In the genomic region with DNA sequence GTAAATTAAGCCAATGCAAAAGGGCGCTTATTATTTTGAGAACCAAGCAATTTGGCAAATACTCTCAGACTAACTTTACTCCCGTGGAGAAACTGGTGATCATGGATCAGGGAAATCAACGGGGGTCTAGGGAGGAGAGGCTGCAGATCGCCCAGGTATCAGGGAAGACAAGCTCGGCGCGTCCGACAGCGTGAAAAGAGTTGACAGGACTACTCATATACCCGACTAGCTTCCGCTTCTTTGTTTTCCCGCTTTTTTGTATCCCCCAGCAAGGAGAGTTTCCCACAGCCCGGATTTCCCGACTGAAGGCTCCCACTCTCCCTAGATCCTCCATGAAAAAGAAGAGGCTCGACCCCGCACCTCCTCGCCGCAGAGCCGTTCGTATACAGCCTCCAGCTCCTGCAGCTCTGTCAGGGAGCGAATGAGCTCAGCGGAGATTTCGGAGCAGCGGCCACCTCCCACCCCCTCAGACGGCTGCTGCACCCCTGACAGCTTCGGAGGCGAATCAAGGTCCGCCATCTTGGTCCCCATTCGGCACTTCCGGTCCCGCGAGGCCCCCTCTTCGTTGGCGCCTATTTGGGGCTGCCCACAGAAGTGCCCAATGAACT, we compare ENCODE assay signal across 1 cellular context.
A peak's percentile ranks its signal among the peaks of the same experiment; 100 is the strongest.
TF ChIP-seq lines count a peak whose summit lies in the region.

COG4 (minus strand) TSS at position 542 of the 608 bp plus-strand sequence; CDS start at position 531, 11 bp downstream.

TF ChIP-seq in HepG2, 621 proteins besides CTCF, POLR2A, EP300 and RAD21 (continued from another document and continues in another):
- no peak for TF ChIP-seq RFXANK (CRISPR knock-in tag; IDR thresholded peaks at IDR 0.05)
- no peak for TF ChIP-seq BCL6 (CRISPR knock-in tag; IDR thresholded peaks at IDR 0.05)
- no peak for TF ChIP-seq ZNF619 (CRISPR knock-in tag; IDR thresholded peaks at IDR 0.05)
- TF ChIP-seq ZNF446 (CRISPR knock-in tag; IDR thresholded peaks at IDR 0.05): no peak
- no peak for TF ChIP-seq CAMTA2 (CRISPR knock-in tag; IDR thresholded peaks at IDR 0.05; ENCODE audit: borderline replicate concordance)
- no peak; the same call in 1 of the 2 replicates for TF ChIP-seq NFE2L1 (CRISPR knock-in tag; IDR thresholded peaks at IDR 0.05; ENCODE audit: borderline replicate concordance)
- TF ChIP-seq MXD3 (CRISPR knock-in tag; IDR thresholded peaks at IDR 0.05): no peak; the same call in 1 of the 2 replicates
- TF ChIP-seq POLR2AphosphoS2 (IDR thresholded peaks at IDR 0.05; ENCODE audit: low read depth, low read length): no peak
- no peak for TF ChIP-seq ZBTB4 (CRISPR knock-in tag; IDR thresholded peaks at IDR 0.05; ENCODE audit: borderline replicate concordance)
- TF ChIP-seq RXRB (CRISPR knock-in tag; IDR thresholded peaks at IDR 0.05; ENCODE audit: borderline replicate concordance): no peak
- TF ChIP-seq ZNF782 (CRISPR knock-in tag; IDR thresholded peaks at IDR 0.05; ENCODE audit: borderline replicate concordance): no peak
- TF ChIP-seq ZHX1 (CRISPR knock-in tag; IDR thresholded peaks at IDR 0.05; ENCODE audit: low read depth): peak; percentile 30; the same call in 1 of the 2 replicates
- no peak; the same call in 1 of the 2 replicates for TF ChIP-seq ZNF577 (CRISPR knock-in tag; IDR thresholded peaks at IDR 0.05; ENCODE audit: borderline replicate concordance, low read depth)
- no peak for TF ChIP-seq RARG (CRISPR knock-in tag; IDR thresholded peaks at IDR 0.05; ENCODE audit: low read depth)
- no peak for TF ChIP-seq ATF5 (CRISPR knock-in tag; IDR thresholded peaks at IDR 0.05; ENCODE audit: low read depth)
- TF ChIP-seq, protein P1, sequence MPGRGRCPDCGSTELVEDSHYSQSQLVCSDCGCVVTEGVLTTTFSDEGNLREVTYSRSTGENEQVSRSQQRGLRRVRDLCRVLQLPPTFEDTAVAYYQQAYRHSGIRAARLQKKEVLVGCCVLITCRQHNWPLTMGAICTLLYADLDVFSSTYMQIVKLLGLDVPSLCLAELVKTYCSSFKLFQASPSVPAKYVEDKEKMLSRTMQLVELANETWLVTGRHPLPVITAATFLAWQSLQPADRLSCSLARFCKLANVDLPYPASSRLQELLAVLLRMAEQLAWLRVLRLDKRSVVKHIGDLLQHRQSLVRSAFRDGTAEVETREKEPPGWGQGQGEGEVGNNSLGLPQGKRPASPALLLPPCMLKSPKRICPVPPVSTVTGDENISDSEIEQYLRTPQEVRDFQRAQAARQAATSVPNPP (CRISPR knock-in tag; IDR thresholded peaks at IDR 0.05): no peak
- TF ChIP-seq, protein P2, sequence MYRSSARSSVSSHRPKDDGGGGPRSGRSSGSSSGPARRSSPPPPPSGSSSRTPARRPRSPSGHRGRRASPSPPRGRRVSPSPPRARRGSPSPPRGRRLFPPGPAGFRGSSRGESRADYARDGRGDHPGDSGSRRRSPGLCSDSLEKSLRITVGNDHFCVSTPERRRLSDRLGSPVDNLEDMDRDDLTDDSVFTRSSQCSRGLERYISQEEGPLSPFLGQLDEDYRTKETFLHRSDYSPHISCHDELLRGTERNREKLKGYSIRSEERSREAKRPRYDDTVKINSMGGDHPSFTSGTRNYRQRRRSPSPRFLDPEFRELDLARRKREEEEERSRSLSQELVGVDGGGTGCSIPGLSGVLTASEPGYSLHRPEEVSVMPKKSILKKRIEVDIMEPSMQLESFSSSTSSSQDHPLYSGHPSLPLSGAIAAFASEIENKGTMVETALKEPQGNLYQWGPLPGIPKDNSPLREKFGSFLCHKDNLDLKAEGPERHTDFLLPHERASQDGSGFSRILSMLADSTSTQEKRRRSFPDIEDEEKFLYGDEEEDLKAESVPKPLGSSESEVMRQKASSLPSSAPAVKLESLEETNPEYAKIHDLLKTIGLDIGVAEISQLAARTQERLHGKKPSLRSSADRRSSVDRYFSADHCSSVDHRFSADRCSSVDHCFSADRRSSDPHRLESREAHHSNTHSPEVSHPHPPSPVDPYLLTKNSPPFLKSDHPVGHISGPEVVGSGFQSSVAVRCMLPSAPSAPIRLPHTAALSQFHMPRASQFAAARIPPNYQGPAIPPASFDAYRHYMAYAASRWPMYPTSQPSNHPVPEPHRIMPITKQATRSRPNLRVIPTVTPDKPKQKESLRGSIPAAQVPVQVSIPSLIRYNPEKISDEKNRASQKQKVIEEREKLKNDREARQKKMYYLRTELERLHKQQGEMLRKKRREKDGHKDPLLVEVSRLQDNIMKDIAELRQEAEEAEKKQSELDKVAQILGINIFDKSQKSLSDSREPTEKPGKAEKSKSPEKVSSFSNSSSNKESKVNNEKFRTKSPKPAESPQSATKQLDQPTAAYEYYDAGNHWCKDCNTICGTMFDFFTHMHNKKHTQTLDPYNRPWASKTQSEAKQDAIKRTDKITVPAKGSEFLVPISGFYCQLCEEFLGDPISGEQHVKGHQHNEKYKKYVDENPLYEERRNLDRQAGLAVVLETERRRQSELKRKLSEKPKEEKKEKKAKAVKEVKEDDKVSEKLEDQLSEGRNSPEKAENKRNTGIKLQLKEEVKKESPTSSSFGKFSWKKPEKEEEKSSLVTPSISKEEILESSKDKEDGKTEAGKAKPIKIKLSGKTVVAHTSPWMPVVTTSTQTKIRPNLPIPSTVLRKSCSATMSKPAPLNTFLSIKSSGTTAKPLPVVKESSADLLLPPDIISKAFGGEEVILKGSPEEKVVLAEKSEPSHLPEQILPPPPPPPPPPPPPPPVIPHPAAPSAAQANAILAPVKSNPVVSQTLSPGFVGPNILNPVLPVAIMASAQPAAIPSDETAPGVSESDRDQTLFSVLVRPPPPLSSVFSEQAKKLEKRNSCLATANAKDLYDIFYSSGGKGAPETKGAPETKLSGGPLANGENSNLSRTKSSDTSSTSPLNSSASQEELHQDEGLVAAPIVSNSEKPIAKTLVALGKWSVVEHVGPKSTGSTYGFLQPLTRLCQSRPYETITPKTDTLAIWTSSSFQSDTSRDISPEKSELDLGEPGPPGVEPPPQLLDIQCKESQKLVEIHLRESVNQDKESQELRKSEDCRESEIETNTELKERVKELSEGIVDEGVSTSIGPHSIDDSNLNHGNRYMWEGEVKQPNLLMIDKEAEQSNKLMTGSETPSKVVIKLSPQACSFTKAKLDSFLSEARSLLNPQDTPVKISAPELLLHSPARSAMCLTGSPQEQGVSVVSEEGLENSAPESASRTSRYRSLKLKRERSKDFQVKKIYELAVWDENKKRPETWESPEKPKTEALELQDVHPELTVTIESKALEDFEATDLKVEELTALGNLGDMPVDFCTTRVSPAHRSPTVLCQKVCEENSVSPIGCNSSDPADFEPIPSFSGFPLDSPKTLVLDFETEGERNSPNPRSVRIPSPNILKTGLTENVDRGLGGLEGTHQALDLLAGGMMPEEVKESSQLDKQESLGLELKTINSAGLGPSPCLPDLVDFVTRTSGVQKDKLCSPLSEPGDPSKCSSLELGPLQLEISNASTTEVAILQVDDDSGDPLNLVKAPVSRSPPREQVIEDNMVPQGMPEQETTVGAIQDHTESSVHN (CRISPR knock-in tag; IDR thresholded peaks at IDR 0.05): 0 out of 2 replicates have a peak, but pooled peaks have one; percentile 23
- no peak for TF ChIP-seq MAFK (conservative IDR thresholded peaks at IDR 0.05 in 1 of 2, IDR thresholded peaks at IDR 0.05 in 1 of 2; ENCODE audit: low read length in 2 of 2)
- TF ChIP-seq ZNF337 (CRISPR knock-in tag; IDR thresholded peaks at IDR 0.05; ENCODE audit: borderline replicate concordance, low read depth): no peak
- TF ChIP-seq ELK4 (CRISPR knock-in tag; IDR thresholded peaks at IDR 0.05; ENCODE audit: borderline replicate concordance): no peak
- no peak for TF ChIP-seq ADNP (CRISPR knock-in tag; IDR thresholded peaks at IDR 0.05)
- TF ChIP-seq SRF (IDR thresholded peaks at IDR 0.05; ENCODE audit: low read depth, low read length): no peak
- no peak for TF ChIP-seq ATF3 (CRISPR knock-in tag; IDR thresholded peaks at IDR 0.05)
- no peak for TF ChIP-seq KAT7 (CRISPR knock-in tag; IDR thresholded peaks at IDR 0.05; ENCODE audit: borderline replicate concordance)
- TF ChIP-seq GATA4 (IDR thresholded peaks at IDR 0.05; ENCODE audit: borderline replicate concordance, low read depth): 0 out of 2 replicates have a peak, but pooled peaks have one; percentile 37
- no peak for TF ChIP-seq TFAP4 (IDR thresholded peaks at IDR 0.05; ENCODE audit: borderline replicate concordance, low read depth)
- TF ChIP-seq CCDC6 (CRISPR knock-in tag; IDR thresholded peaks at IDR 0.05): no peak
- no peak for TF ChIP-seq HOXA9 (CRISPR knock-in tag; IDR thresholded peaks at IDR 0.05; ENCODE audit: borderline replicate concordance)
- TF ChIP-seq ZNF674 (CRISPR knock-in tag; IDR thresholded peaks at IDR 0.05; ENCODE audit: low read depth): no peak
- TF ChIP-seq SIX1 (CRISPR knock-in tag; IDR thresholded peaks at IDR 0.05; ENCODE audit: borderline replicate concordance): no peak
- TF ChIP-seq MATR3 (CRISPR knock-in tag; IDR thresholded peaks at IDR 0.05): no peak
- TF ChIP-seq ZFP36 (IDR thresholded peaks at IDR 0.05; ENCODE audit: borderline replicate concordance, low read depth, low read length, partially characterized antibody): no peak
- TF ChIP-seq ZNF557 (CRISPR knock-in tag; IDR thresholded peaks at IDR 0.05): no peak
- TF ChIP-seq PHF5A (CRISPR knock-in tag; IDR thresholded peaks at IDR 0.05; ENCODE audit: low read depth, unreplicated experiment): no peak
- TF ChIP-seq ZNF75D (CRISPR knock-in tag; IDR thresholded peaks at IDR 0.05; ENCODE audit: borderline replicate concordance): peak; percentile 98
- TF ChIP-seq HDAC1 (CRISPR knock-in tag; IDR thresholded peaks at IDR 0.05): peak; percentile 84
